Comparison of ENCODE assay signal across 22 cellular contexts in genomic region chr2:207229161-207229560, GRCh38.
"Had no signal": no experiment of that assay in that cellular context is flagged by ENCODE, and none has a peak within 500 bp of the region (broad histone marks: within the 10 kb centered on the region; RNA-seq: fewer than 3 reads in every experiment).

No MANE protein-coding gene starts in this region.

- H3K27me3 ChIP-seq: heart left ventricle, pancreas, suprapubic skin, thyroid gland, uterus had no signal

- H3K9me3 Mint-ChIP-seq: effector memory CD8-positive, alpha-beta T cell; naive thymus-derived CD8-positive, alpha-beta T cell; type B pancreatic cell had no signal

- H3K4me2 ChIP-seq: smooth muscle cell had no signal

- H3K4me1 ChIP-seq: pancreas had no signal

- H3K27ac ChIP-seq: heart left ventricle, left ventricle myocardium inferior, pancreas, suprapubic skin, thyroid gland had no signal

- H3K27ac Mint-ChIP-seq: effector memory CD8-positive, alpha-beta T cell; progenitor cell of endocrine pancreas; type B pancreatic cell had no signal

- H3K36me3 Mint-ChIP-seq: naive thymus-derived CD8-positive, alpha-beta T cell; type B pancreatic cell had no signal

- H3K4me3 ChIP-seq: heart left ventricle, left ventricle myocardium inferior, lung, mucosa of descending colon, pancreas, smooth muscle cell, suprapubic skin, thyroid gland, uterus had no signal

- DNase-seq: caudate nucleus; cortex of kidney; effector memory CD8-positive, alpha-beta T cell; erythroblast; foreskin melanocyte; heart left ventricle; hypothalamus; left ventricle myocardium inferior; mucosa of descending colon; naive thymus-derived CD8-positive, alpha-beta T cell; occipital lobe; pancreas; right cardiac atrium; stimulated activated CD4-positive, alpha-beta T cell treated with anti-CD3 and anti-CD28 coated beads, Interleukin-2, amount 100 ng/mL, for 48 hours; stimulated activated naive CD8-positive, alpha-beta T cell treated with anti-CD3 and anti-CD28 coated beads, Interleukin-15, Interleukin-2, amounts not matched to agents 100 U/mL and 50 U/mL, for 24 hours; thyroid gland; uterus had no signal

- H3K36me3 ChIP-seq: heart left ventricle, left ventricle myocardium inferior, pancreas, suprapubic skin, thyroid gland, uterus had no signal

- H3K9me3 ChIP-seq: heart left ventricle, left ventricle myocardium inferior, mucosa of descending colon, pancreas, suprapubic skin, thyroid gland, uterus had no signal

- H3K4me3 Mint-ChIP-seq: effector memory CD8-positive, alpha-beta T cell; type B pancreatic cell had no signal
